In genomic region chr16:3785413-3785812, GRCh38 we compare ENCODE assay signal across 21 cellular contexts.
DNase-seq lines count a peak whose midpoint lies in the region; ATAC-seq and TF ChIP-seq lines count a peak whose summit lies in the region.
"Had no signal": no experiment of that assay in that cellular context is flagged by ENCODE, and none has a peak within 500 bp of the region (broad histone marks: within the 10 kb centered on the region; RNA-seq: fewer than 3 reads in every experiment).

No MANE protein-coding gene starts in this region.

- H3K9me3 Mint-ChIP-seq in activated T-cell treated with anti-CD3 and anti-CD28 coated beads, Interleukin-2, amount 50 U/mL, for 24 hours: no peaks in the 10 kb centered on the region
- no peaks in the 10 kb centered on the region for H3K9me3 Mint-ChIP-seq in memory B cell
- H3K9me3 Mint-ChIP-seq: CD4-positive, CD25-positive, alpha-beta regulatory T cell; CD8-positive, alpha-beta T cell had no signal

- WGBS in testis, 2 donors: 90 to 93% methylated on average over 12 of the region's 12 CpGs

- H3K36me3 Mint-ChIP-seq in activated T-cell treated with anti-CD3 and anti-CD28 coated beads, Interleukin-2, amount 50 U/mL, for 24 hours (ENCODE audit: low read depth): peaks cover 73% of the 10 kb centered on the region
- H3K36me3 Mint-ChIP-seq in T-helper 17 cell (ENCODE audit: low read depth): peaks cover 5% of the 10 kb centered on the region
- peaks cover 9% of the 10 kb centered on the region for H3K36me3 Mint-ChIP-seq in memory B cell

- H3K27ac ChIP-seq in testis: no peak overlapping the region
- H3K27ac ChIP-seq: 22Rv1, BLaER1, C4-2B, GM23248 had no signal

- no peak overlapping the region for H3K4me3 ChIP-seq in testis
- H3K4me3 ChIP-seq: BLaER1, GM23248 had no signal

- DNase-seq in activated T-cell treated with anti-CD3 and anti-CD28 coated beads, Interleukin-2, amount 50 U/mL, for 24 hours: peak; percentile 21
- DNase-seq in activated T-cell treated with anti-CD3 and anti-CD28 coated beads, Interleukin-2, amount 50 U/mL, for 48 hours: no peak
- no peak for DNase-seq in T-helper 17 cell
- DNase-seq in memory B cell (ENCODE audit: low spot score in 2 of 2): no peak
- DNase-seq in testis: peak; percentile 9
- DNase-seq in effector CD8-positive, alpha-beta T cell (lab: John Stamatoyannopoulos, UW): no peak
- DNase-seq in GM13976 (ENCODE audit: low spot score): no peak
- DNase-seq: Caco-2; CD4-positive, CD25-positive, alpha-beta regulatory T cell; CD8-positive, alpha-beta T cell; DMS153; DND-41; GDM1; GM23248; H7; HCEC 1CT had no signal

- no peaks in the 10 kb centered on the region for H3K27me3 ChIP-seq in testis
- H3K27me3 ChIP-seq: BLaER1 had no signal

- H3K4me3 Mint-ChIP-seq in activated T-cell treated with anti-CD3 and anti-CD28 coated beads, Interleukin-2, amount 50 U/mL, for 24 hours: no peak overlapping the region
- H3K4me3 Mint-ChIP-seq in T-helper 17 cell (no peak overlapping the region), memory B cell (no peak overlapping the region)
- H3K4me3 Mint-ChIP-seq: B cell; CD4-positive, CD25-positive, alpha-beta regulatory T cell; CD8-positive, alpha-beta T cell had no signal

- TF ChIP-seq POLR2A in testis (IDR thresholded peaks at IDR 0.05): no peak

- ATAC-seq in T-helper 17 cell (no peak), memory B cell (ENCODE audit: low read depth) (no peak), GM21528 (IDR thresholded peaks at IDR 0.05; ENCODE audit: low FRiP score, unreplicated experiment) (no peak)
- ATAC-seq: CD8-positive, alpha-beta T cell had no signal

- no peaks in the 10 kb centered on the region for H3K9me3 ChIP-seq in T-helper 17 cell (ENCODE audit: control insufficient read depth, low read length, poor library complexity, severe bottlenecking)
- H3K9me3 ChIP-seq in testis: no peaks in the 10 kb centered on the region
- H3K9me3 ChIP-seq: BLaER1, Caco-2 had no signal

- H3K27ac Mint-ChIP-seq in activated T-cell treated with anti-CD3 and anti-CD28 coated beads, Interleukin-2, amount 50 U/mL, for 24 hours: no peak overlapping the region
- peak overlapping the region; percentile 43 for H3K27ac Mint-ChIP-seq in T-helper 17 cell
- peak overlapping the region; percentile 31 for H3K27ac Mint-ChIP-seq in memory B cell
- H3K27ac Mint-ChIP-seq: B cell; CD4-positive, CD25-positive, alpha-beta regulatory T cell; CD8-positive, alpha-beta T cell had no signal

- no peaks in the 10 kb centered on the region for H3K4me1 ChIP-seq in testis
- H3K4me1 ChIP-seq: Caco-2 had no signal

- no peaks in the 10 kb centered on the region for H3K36me3 ChIP-seq in testis (ENCODE audit: low read depth, missing control alignments)

- no peaks in the 10 kb centered on the region for H3K27me3 Mint-ChIP-seq in activated T-cell treated with anti-CD3 and anti-CD28 coated beads, Interleukin-2, amount 50 U/mL, for 24 hours
- H3K27me3 Mint-ChIP-seq in T-helper 17 cell (no peaks in the 10 kb centered on the region), memory B cell (no peaks in the 10 kb centered on the region)
- H3K27me3 Mint-ChIP-seq: B cell; CD4-positive, CD25-positive, alpha-beta regulatory T cell had no signal

- no peak for TF ChIP-seq CTCF in testis (IDR thresholded peaks at IDR 0.05)
- no peak for TF ChIP-seq CTCF in GM13976 (IDR thresholded peaks at IDR 0.05; ENCODE audit: borderline replicate concordance, control extremely low read depth, extremely low read depth, insufficient read depth, missing control alignments)

- intact Hi-C loops in testis (cut with DNase I; ENCODE audit: low total_unique reads): no loop called here

- peaks cover 38% of the 10 kb centered on the region for H3K4me1 Mint-ChIP-seq in activated T-cell treated with anti-CD3 and anti-CD28 coated beads, Interleukin-2, amount 50 U/mL, for 24 hours (ENCODE audit: low read depth)
- H3K4me1 Mint-ChIP-seq in T-helper 17 cell: peaks cover 32% of the 10 kb centered on the region
- peaks cover 28% of the 10 kb centered on the region for H3K4me1 Mint-ChIP-seq in memory B cell

- in situ Hi-C loops in GM13976 (cut with MboI; ENCODE audit: low sequenced_read_pairs, unreplicated experiment): no loop called here

Comparison
In these comparisons a context has a peak if more than half of its experiments do, and no peak if none do; other contexts are left out.
1. DNase-seq: peak in activated T-cell treated with anti-CD3 and anti-CD28 coated beads, Interleukin-2, amount 50 U/mL, for 24 hours (single experiment) and testis (single experiment); none in activated T-cell treated with anti-CD3 and anti-CD28 coated beads, Interleukin-2, amount 50 U/mL, for 48 hours (0 of 2), T-helper 17 cell (0 of 3), memory B cell (0 of 2), effector CD8-positive, alpha-beta T cell (single experiment) and GM13976 (single experiment).